ENCODE assay signal across 8 cellular contexts in the genomic region with DNA sequence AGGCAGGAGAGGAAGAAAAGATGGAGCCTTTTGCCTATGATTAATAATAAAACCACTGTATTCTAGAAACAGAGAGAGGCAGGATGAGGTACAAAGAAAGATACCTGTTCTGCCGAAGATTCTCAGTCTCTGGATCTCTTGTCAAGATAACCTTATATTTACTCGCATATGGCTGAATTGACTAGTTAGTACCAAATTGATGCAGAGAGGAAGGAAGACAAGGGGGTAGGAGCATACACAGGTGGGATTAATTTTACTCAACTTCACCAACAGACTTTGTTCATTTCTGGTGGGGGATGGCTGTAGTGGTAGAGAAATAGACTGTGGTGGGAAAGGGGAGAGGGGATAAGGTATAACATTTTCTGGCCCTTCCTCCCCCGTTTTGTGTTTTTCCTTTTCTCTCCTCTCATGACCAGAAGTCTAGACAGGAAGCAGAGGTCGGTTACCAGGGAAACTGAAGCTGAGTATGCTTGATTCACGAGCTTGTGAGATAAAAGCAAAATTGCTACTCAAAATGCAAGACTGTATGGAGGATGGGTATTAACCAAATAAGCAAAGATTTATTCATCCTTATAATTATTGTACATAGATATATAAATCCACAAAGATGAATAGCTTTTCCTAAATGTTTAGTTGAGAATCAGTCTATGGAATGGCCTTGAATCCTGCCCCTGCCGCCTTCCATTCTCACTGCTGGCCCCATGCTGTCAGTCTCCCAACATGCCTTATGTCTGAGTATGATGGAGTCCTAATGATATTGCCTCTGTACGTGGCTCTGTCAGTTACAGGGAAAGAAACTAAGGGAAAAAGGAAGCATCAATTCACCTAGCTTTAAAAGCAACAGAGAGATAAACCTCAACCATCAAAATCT. TPM values are rescaled to one million over a fixed set of nuclear protein-coding genes. Genes with fewer than 3 reads are reported as not detected.
DNase-seq lines count a peak whose midpoint lies in the region; ATAC-seq and TF ChIP-seq lines count a peak whose summit lies in the region.

No MANE protein-coding gene starts in this region.

- peak overlapping the region; percentile 43 for H3K27ac Mint-ChIP-seq in activated CD8-positive, alpha-beta memory T cell treated with anti-CD3 and anti-CD28 coated beads, Interleukin-2, amount 10 ng/mL, durations not matched to agents 7 days and 5 days
- H3K27ac Mint-ChIP-seq in endothelial cell (ENCODE audit: unreplicated experiment) = peak overlapping the region; percentile 96

- H3K4me3 Mint-ChIP-seq in activated CD8-positive, alpha-beta memory T cell treated with anti-CD3 and anti-CD28 coated beads, Interleukin-2, amount 10 ng/mL, durations not matched to agents 7 days and 5 days = peak overlapping the region; percentile 12
- H3K4me3 Mint-ChIP-seq in endothelial cell (ENCODE audit: unreplicated experiment) = no peak overlapping the region

- peaks cover 12% of the 10 kb centered on the region for H3K4me1 Mint-ChIP-seq in activated CD8-positive, alpha-beta memory T cell treated with anti-CD3 and anti-CD28 coated beads, Interleukin-2, amount 10 ng/mL, durations not matched to agents 7 days and 5 days
- H3K4me1 Mint-ChIP-seq in endothelial cell (ENCODE audit: unreplicated experiment) = peaks cover 16% of the 10 kb centered on the region

- H3K9me3 Mint-ChIP-seq in activated CD8-positive, alpha-beta memory T cell treated with anti-CD3 and anti-CD28 coated beads, Interleukin-2, amount 10 ng/mL, durations not matched to agents 7 days and 5 days (ENCODE audit: low read depth) = no peaks in the 10 kb centered on the region
- H3K9me3 Mint-ChIP-seq in endothelial cell (ENCODE audit: unreplicated experiment) = no peaks in the 10 kb centered on the region

- H3K4me1 ChIP-seq in skeletal muscle satellite cell (ENCODE audit: control insufficient read depth, insufficient read depth, low read length) = no peaks in the 10 kb centered on the region

- no peak for TF ChIP-seq CTCF in endothelial cell (IDR thresholded peaks at IDR 0.05; ENCODE audit: unreplicated experiment)

- H3K4me3 ChIP-seq in skeletal muscle satellite cell (ENCODE audit: low read length) = no peak overlapping the region

- H3K4me2 ChIP-seq in skeletal muscle satellite cell (ENCODE audit: low read length) = peak overlapping the region; percentile 27

- no peaks in the 10 kb centered on the region for H3K9me3 ChIP-seq in skeletal muscle satellite cell (replicated peaks; ENCODE audit: low read length)

- H3K9ac ChIP-seq in skeletal muscle satellite cell (ENCODE audit: low read depth, low read length) = no peak overlapping the region

- CTCF ChIA-PET in activated CD8-positive, alpha-beta memory T cell treated with anti-CD3 and anti-CD28 coated beads, Interleukin-2, amount 10 ng/mL, durations not matched to agents 7 days and 5 days (lab: Charles Lee) = interaction anchor here (1.0 to 1.5 kb wide), 3 partner anchors 57 to 165 kb away, joined by 3 to 8 read pairs (median 3); partner anchors contain the start of gene APEX2

- peaks cover 11% of the 10 kb centered on the region for H3K27me3 ChIP-seq in skeletal muscle satellite cell (ENCODE audit: control insufficient read depth, insufficient read depth, low read length)

- no peaks in the 10 kb centered on the region for H3K36me3 Mint-ChIP-seq in activated CD8-positive, alpha-beta memory T cell treated with anti-CD3 and anti-CD28 coated beads, Interleukin-2, amount 10 ng/mL, durations not matched to agents 7 days and 5 days
- H3K36me3 Mint-ChIP-seq in endothelial cell (ENCODE audit: low read depth, unreplicated experiment) = no peaks in the 10 kb centered on the region

- ATAC-seq in activated CD8-positive, alpha-beta memory T cell treated with anti-CD3 and anti-CD28 coated beads, Interleukin-2, amount 10 ng/mL, durations not matched to agents 7 days and 5 days = peak; percentile 33

- no peaks in the 10 kb centered on the region for H3K27me3 Mint-ChIP-seq in activated CD8-positive, alpha-beta memory T cell treated with anti-CD3 and anti-CD28 coated beads, Interleukin-2, amount 10 ng/mL, durations not matched to agents 7 days and 5 days
- no peaks in the 10 kb centered on the region for H3K27me3 Mint-ChIP-seq in endothelial cell (ENCODE audit: unreplicated experiment)

- DNase-seq in activated CD8-positive, alpha-beta memory T cell treated with anti-CD3 and anti-CD28 coated beads, Interleukin-2, amount 10 ng/mL, durations not matched to agents 7 days and 5 days = no peak
- DNase-seq in activated CD8-positive, alpha-beta memory T cell treated with anti-CD3 and anti-CD28 coated beads, Interleukin-2, amount 50 U/mL, for 48 hours = no peak
- peak; percentile 15 for DNase-seq in SW480 (ENCODE audit: low spot score)
- no peak for DNase-seq in endothelial cell (ENCODE audit: low spot score)
- DNase-seq in OCI-M2 (lab: John Stamatoyannopoulos, UW; ENCODE audit: unreplicated experiment) = no peak
- no peak for DNase-seq in GF-D8 (lab: John Stamatoyannopoulos, UW)
- no peak for DNase-seq in GM19240 (ENCODE audit: insufficient read length, low spot score)

- H3K36me3 ChIP-seq in skeletal muscle satellite cell (ENCODE audit: insufficient read depth, low read length) = no peaks in the 10 kb centered on the region

RNA-seq across cellular contexts. Expression of gene PAGE2B, which starts 17.8 kb away (rescaled TPM):
- total RNA-seq in activated CD8-positive, alpha-beta memory T cell treated with anti-CD3 and anti-CD28 coated beads, Interleukin-2, amount 10 ng/mL, durations not matched to agents 7 days and 5 days = 1 to 10 TPM in 1 of 2 experiments, not detected in 1; 2.0 TPM
- not detected for total RNA-seq in endothelial cell (ENCODE audit: unreplicated experiment)
- not detected in 2 replicates for total RNA-seq in skeletal muscle satellite cell (2012; rRNA removed)

RNA-seq across cellular contexts. Expression of gene ALAS2, which starts 26.3 kb away (rescaled TPM):
- not detected for total RNA-seq in activated CD8-positive, alpha-beta memory T cell treated with anti-CD3 and anti-CD28 coated beads, Interleukin-2, amount 10 ng/mL, durations not matched to agents 7 days and 5 days
- not detected for total RNA-seq in endothelial cell (ENCODE audit: unreplicated experiment)
- not detected in 2 replicates for total RNA-seq in skeletal muscle satellite cell (2012; rRNA removed)

RNA-seq across cellular contexts. Expression of gene PAGE2, which starts 31.8 kb away (rescaled TPM):
- total RNA-seq in activated CD8-positive, alpha-beta memory T cell treated with anti-CD3 and anti-CD28 coated beads, Interleukin-2, amount 10 ng/mL, durations not matched to agents 7 days and 5 days = not detected
- not detected for total RNA-seq in endothelial cell (ENCODE audit: unreplicated experiment)
- total RNA-seq in skeletal muscle satellite cell (2012; rRNA removed) = not detected in 2 replicates

RNA-seq across cellular contexts. Expression of gene APEX2, which starts 56.9 kb away (rescaled TPM):
- total RNA-seq in activated CD8-positive, alpha-beta memory T cell treated with anti-CD3 and anti-CD28 coated beads, Interleukin-2, amount 10 ng/mL, durations not matched to agents 7 days and 5 days = 10 to 100 TPM; 28.6 to 35.8 TPM
- total RNA-seq in endothelial cell (ENCODE audit: unreplicated experiment) = 28.5 TPM
- total RNA-seq in skeletal muscle satellite cell (2012; rRNA removed) = 10.4 and 10.7 TPM in 2 replicates
